In genomic region chr2:234292955-234293228, GRCh38 we compare ENCODE assay signal across 12 cellular contexts.
DNase-seq lines count a peak whose midpoint lies in the region; ATAC-seq, FAIRE-seq and TF ChIP-seq lines count a peak whose summit lies in the region.
"Had no signal": no experiment of that assay in that cellular context is flagged by ENCODE, and none has a peak within 500 bp of the region (broad histone marks: within the 10 kb centered on the region; RNA-seq: fewer than 3 reads in every experiment).

No MANE protein-coding gene starts in this region.

- TF ChIP-seq RAD21 in A549 (conservative IDR thresholded peaks at IDR 0.05 in 1 of 2, IDR thresholded peaks at IDR 0.05 in 1 of 2) = no peak

- ATAC-seq in A549 = no peak

- H3K4me1 Mint-ChIP-seq in activated naive CD8-positive, alpha-beta T cell treated with anti-CD3 and anti-CD28 coated beads for 36 hours = peaks cover 78% of the 10 kb centered on the region

- FAIRE-seq in A549 (lab: Jason Lieb, UNC) = no peak
- FAIRE-seq: keratinocyte had no signal

- peak overlapping the region; percentile 98 for H3K27ac Mint-ChIP-seq in activated naive CD8-positive, alpha-beta T cell treated with anti-CD3 and anti-CD28 coated beads for 36 hours

- no peak for TF ChIP-seq EP300 in A549 (IDR thresholded peaks at IDR 0.05)

- peaks cover 29% of the 10 kb centered on the region for H3K36me3 Mint-ChIP-seq in activated naive CD8-positive, alpha-beta T cell treated with anti-CD3 and anti-CD28 coated beads for 36 hours

- no peak overlapping the region for H4K8ac ChIP-seq in mesendoderm (ENCODE audit: low read depth, low read length)

- H3K27ac ChIP-seq in A549 (peak overlapping the region; percentile 31 to 83; a peak in 3 of 6 replicates), mesendoderm (ENCODE audit: low read depth, low read length) (no peak overlapping the region)

- no peak overlapping the region for H2AFZ ChIP-seq in Loucy (ENCODE audit: low read length)

- no peak overlapping the region for H2BK120ac ChIP-seq in mesendoderm (ENCODE audit: low read depth, low read length)

- H3K9me3 ChIP-seq in A549 (no peaks in the 10 kb centered on the region), Loucy (ENCODE audit: insufficient read depth, low read depth, low read length) (no peaks in the 10 kb centered on the region)
- H3K9me3 ChIP-seq: colonic mucosa had no signal

- H3K4ac ChIP-seq in mesendoderm (ENCODE audit: low read depth, low read length) = no peak overlapping the region

- peak overlapping the region; percentile 55 for H3K4me3 Mint-ChIP-seq in activated naive CD8-positive, alpha-beta T cell treated with anti-CD3 and anti-CD28 coated beads for 36 hours

- H3F3A ChIP-seq in Loucy (ENCODE audit: low read depth) = peaks cover 25% of the 10 kb centered on the region

- H2BK15ac ChIP-seq in mesendoderm (replicated peaks; ENCODE audit: low read depth) = no peak overlapping the region

- no peak for TF ChIP-seq CTCF in A549 (IDR thresholded peaks at IDR 0.05)
- TF ChIP-seq CTCF in GM06990 (IDR thresholded peaks at IDR 0.05; ENCODE audit: insufficient read depth, low read length, poor library complexity, severe bottlenecking) = no peak
- no peak for TF ChIP-seq CTCF in Loucy (conservative IDR thresholded peaks at IDR 0.05; ENCODE audit: low read length)

- intact Hi-C loops in head of caudate nucleus (cut with DNase I) = no loop called here

- no peaks in the 10 kb centered on the region for H4K20me1 ChIP-seq in Loucy (ENCODE audit: insufficient read depth, low read length, poor library complexity, severe bottlenecking)

- no peak overlapping the region for H2BK5ac ChIP-seq in mesendoderm (ENCODE audit: low read length)

- H3K4me1 ChIP-seq in A549 (peaks cover 51% of the 10 kb centered on the region), Loucy (ENCODE audit: insufficient read depth, low read length, poor library complexity, severe bottlenecking) (peaks cover 58% of the 10 kb centered on the region), mesendoderm (ENCODE audit: control insufficient read depth, low read depth, low read length) (peaks cover 2% of the 10 kb centered on the region)

- CTCF ChIA-PET in A549 (lab: Yijun Ruan, JAX) = interaction anchor here (0.9 to 1.7 kb wide), 3 partner anchors 10 to 252 kb away, joined by 3 to 4 read pairs (median 3); no protein-coding TSS in a partner anchor

- no peak for DNase-seq in A549 (ENCODE audit: low read depth in 1 of 2, low spot score in 1 of 2)
- DNase-seq in GM06990 (ENCODE audit: extremely low read depth, insufficient read length) = peak; percentile 33
- DNase-seq in activated naive CD8-positive, alpha-beta T cell treated with anti-CD3 and anti-CD28 coated beads for 36 hours = no peak
- DNase-seq in NCI-H146 treated with DMSO at 0.1 percent for 48 hours (lab: John Stamatoyannopoulos, UW; ENCODE audit: unreplicated experiment) = no peak
- DNase-seq in activated CD4-positive, CD25-positive, alpha-beta regulatory T cell (lab: John Stamatoyannopoulos, UW) = no peak
- DNase-seq in head of caudate nucleus = no peak
- no peak for DNase-seq in mesendoderm
- DNase-seq: colonic mucosa, NCI-H1092 treated with DMSO at 0.1 percent for 48 hours, right cardiac atrium had no signal

- no peak overlapping the region for H3K4me2 ChIP-seq in A549
- peak overlapping the region; percentile 86 for H3K4me2 ChIP-seq in Loucy (ENCODE audit: low read depth, low read length, poor library complexity, severe bottlenecking)
- no peak overlapping the region for H3K4me2 ChIP-seq in mesendoderm (ENCODE audit: low read length)

- H3K79me2 ChIP-seq in Loucy (ENCODE audit: insufficient read depth, low read length) (no peaks in the 10 kb centered on the region), mesendoderm (ENCODE audit: control insufficient read depth, insufficient read depth, low read length) (no peaks in the 10 kb centered on the region)

- POLR2A ChIA-PET in A549 (lab: Yijun Ruan, JAX) = no interaction called here

- H3K9ac ChIP-seq in Loucy (ENCODE audit: low read depth, low read length, poor library complexity, severe bottlenecking) (peak overlapping the region; percentile 43), mesendoderm (ENCODE audit: low read length) (no peak overlapping the region)

- H2AK5ac ChIP-seq in mesendoderm (ENCODE audit: low read length) = no peak overlapping the region

- H3K23ac ChIP-seq in mesendoderm (ENCODE audit: low read length) = no peak overlapping the region

- H3K9me3 Mint-ChIP-seq in activated naive CD8-positive, alpha-beta T cell treated with anti-CD3 and anti-CD28 coated beads for 36 hours = peaks cover 6% of the 10 kb centered on the region

- no peaks in the 10 kb centered on the region for H3K9me2 ChIP-seq in Loucy (replicated peaks; ENCODE audit: low read depth, low read length)

- H4K5ac ChIP-seq in mesendoderm (ENCODE audit: low read length) = no peak overlapping the region

- no peak overlapping the region for H3K56ac ChIP-seq in mesendoderm (ENCODE audit: low read length)

- no peaks in the 10 kb centered on the region for H3K27me3 Mint-ChIP-seq in activated naive CD8-positive, alpha-beta T cell treated with anti-CD3 and anti-CD28 coated beads for 36 hours

- H3K36me3 ChIP-seq in GM06990 (ENCODE audit: control insufficient read depth, insufficient read depth, low read length) (no peaks in the 10 kb centered on the region), Loucy (ENCODE audit: insufficient read depth, low read length) (no peaks in the 10 kb centered on the region), mesendoderm (ENCODE audit: control insufficient read depth, insufficient read depth, low read length) (no peaks in the 10 kb centered on the region)
- H3K36me3 ChIP-seq: colonic mucosa had no signal

- no peak overlapping the region for H3K18ac ChIP-seq in mesendoderm (ENCODE audit: low read length)

- H3K27me3 ChIP-seq in GM06990 (replicated peaks; ENCODE audit: control insufficient read depth, insufficient read depth, low read length) (no peaks in the 10 kb centered on the region), Loucy (ENCODE audit: insufficient read depth, low read length, poor library complexity, severe bottlenecking) (no peaks in the 10 kb centered on the region), mesendoderm (ENCODE audit: insufficient read depth, low read length, poor library complexity) (no peaks in the 10 kb centered on the region)
- H3K27me3 ChIP-seq: colonic mucosa had no signal

- no peaks in the 10 kb centered on the region for H3K79me1 ChIP-seq in mesendoderm (ENCODE audit: low read length)

- no peak overlapping the region for H3K4me3 ChIP-seq in A549
- H3K4me3 ChIP-seq in GM06990 (replicated peaks; ENCODE audit: low read depth, low read length) = no peak overlapping the region
- peak overlapping the region; percentile 56 for H3K4me3 ChIP-seq in Loucy (ENCODE audit: low read length, poor library complexity, severe bottlenecking)
- no peak overlapping the region for H3K4me3 ChIP-seq in mesendoderm (ENCODE audit: low read length)
- H3K4me3 ChIP-seq: colonic mucosa had no signal

- no peak for TF ChIP-seq POLR2A in A549 (IDR thresholded peaks at IDR 0.05; ENCODE audit: low read length)

TF ChIP-seq in A549, 52 proteins besides CTCF, POLR2A, EP300 and RAD21 (continues in another document):
- no peak for TF ChIP-seq EHMT2 (IDR thresholded peaks at IDR 0.05; ENCODE audit: low read depth)
- no peak for TF ChIP-seq HOXA7 (CRISPR knock-in tag; IDR thresholded peaks at IDR 0.05)
- no peak for TF ChIP-seq EHF (CRISPR knock-in tag; IDR thresholded peaks at IDR 0.05)
- no peak for TF ChIP-seq CBX2 (IDR thresholded peaks at IDR 0.05; ENCODE audit: borderline replicate concordance, low read depth)
- no peak for TF ChIP-seq MAFK (IDR thresholded peaks at IDR 0.05; ENCODE audit: partially characterized antibody)
- TF ChIP-seq PHF8 (IDR thresholded peaks at IDR 0.05; ENCODE audit: borderline replicate concordance, low read depth) = no peak
- TF ChIP-seq REST (IDR thresholded peaks at IDR 0.05) = no peak
- no peak for TF ChIP-seq MAX (IDR thresholded peaks at IDR 0.05)
- no peak for TF ChIP-seq E2F6 (IDR thresholded peaks at IDR 0.05; ENCODE audit: borderline replicate concordance, low read depth)
